In genomic region chrX:131634900-131635299, GRCh38 we compare ENCODE assay signal across 29 cellular contexts.
"Had no signal": no experiment of that assay in that cellular context is flagged by ENCODE, and none has a peak within 500 bp of the region (broad histone marks: within the 10 kb centered on the region; RNA-seq: fewer than 3 reads in every experiment).

No MANE protein-coding gene starts in this region.

- H3K36me3 ChIP-seq: SJCRH30 had no signal

- H3K27me3 ChIP-seq: SJCRH30 had no signal

- H3K9me3 Mint-ChIP-seq: T-cell had no signal

- H3K27ac ChIP-seq: PC-9, RWPE1, SJCRH30, SK-N-MC had no signal

- H3K4me1 ChIP-seq: SJCRH30 had no signal

- H3K27ac Mint-ChIP-seq: T-cell had no signal

- DNase-seq: MM.1S, MV-4-11, NCI-H1092, NCI-H1105, NCI-H1417 treated with DMSO at 0.1 percent for 48 hours, NCI-H1436 treated with DMSO at 0.1 percent for 48 hours, NCI-H187, NCI-H1930, NCI-H2029 treated with DMSO at 0.1 percent for 48 hours, NCI-H2081 treated with DMSO at 0.1 percent for 48 hours, NCI-H2107, NCI-H2171, NCI-H226, NCI-H446 treated with DMSO at 0.1 percent for 48 hours, NCI-H510A, NCI-H524, NCI-H526, NCI-H69, NCI-H748 treated with DMSO at 0.1 percent for 48 hours, NCI-H82, PC-9, SHP77, SIG-M5, SJCRH30, T-cell had no signal

- H3K4me3 Mint-ChIP-seq: T-cell had no signal

- H3K9me3 ChIP-seq: SJCRH30 had no signal

- H2AFZ ChIP-seq: PC-9 had no signal

- H3K36me3 Mint-ChIP-seq: T-cell had no signal

- H3K4me1 Mint-ChIP-seq: T-cell had no signal

- ATAC-seq: Right ventricle myocardium inferior, SK-N-SH treated with all-trans-retinoic acid at 6 μM for 48 hours, T-cell had no signal

- H3K4me2 ChIP-seq: PC-9 had no signal

- H3K4me3 ChIP-seq: PC-9, SJCRH30, SK-N-MC had no signal
